Comparison of ENCODE assay signal across 16 cellular contexts in genomic region chr1:51936531-51936930, GRCh38. TPM values are rescaled to one million over a fixed set of nuclear protein-coding genes. Genes with fewer than 3 reads are reported as not detected.
DNase-seq lines count a peak whose midpoint lies in the region; ATAC-seq, FAIRE-seq and TF ChIP-seq lines count a peak whose summit lies in the region.
"Had no signal": no experiment of that assay in that cellular context is flagged by ENCODE, and none has a peak within 500 bp of the region (broad histone marks: within the 10 kb centered on the region; RNA-seq: fewer than 3 reads in every experiment).

No MANE protein-coding gene starts in this region.

- no peak for TF ChIP-seq EP300 in SK-N-SH (IDR thresholded peaks at IDR 0.05; ENCODE audit: borderline replicate concordance in 1 of 2, low read depth in 1 of 2, low read length in 1 of 2)

- H3K4me1 ChIP-seq in HCT116 (ENCODE audit: control insufficient read depth in 1 of 2, insufficient read depth in 2 of 2, low read length in 2 of 2) (peaks cover 0 to 4% of the 10 kb centered on the region in 2 experiments; a peak in 1 of 4 replicates), SK-N-SH (ENCODE audit: control insufficient read depth in 1 of 2, insufficient read depth in 2 of 2, low read depth in 1 of 2, low read length in 1 of 2) (no peaks in the 10 kb centered on the region), fibroblast of lung (ENCODE audit: control insufficient read depth, extremely low read depth, insufficient read depth, low read length) (no peaks in the 10 kb centered on the region)

- H3K79me2 ChIP-seq in HCT116 (ENCODE audit: insufficient read depth, low read length), result no peaks in the 10 kb centered on the region
- peaks cover 21% of the 10 kb centered on the region; the same call in 1 of the 2 replicates for H3K79me2 ChIP-seq in SK-N-SH (ENCODE audit: insufficient read depth)
- H3K79me2 ChIP-seq in fibroblast of lung (ENCODE audit: control insufficient read depth, insufficient read depth, low read length), result peaks cover 4% of the 10 kb centered on the region

- no peaks in the 10 kb centered on the region for H3K36me3 ChIP-seq in HCT116 (ENCODE audit: control insufficient read depth in 1 of 2, insufficient read depth in 2 of 2, low read length in 2 of 2)
- peaks cover 13 to 33% of the 10 kb centered on the region in 2 experiments for H3K36me3 ChIP-seq in SK-N-SH (replicated peaks in 1 of 2; ENCODE audit: control insufficient read depth in 1 of 2, insufficient read depth in 2 of 2, low read length in 1 of 2)
- peaks cover 15% of the 10 kb centered on the region for H3K36me3 ChIP-seq in fibroblast of lung (ENCODE audit: control insufficient read depth, insufficient read depth, low read length)

- intact Hi-C loops in HCT116 (cut with micrococcal nuclease), result no loop called here

- no peaks in the 10 kb centered on the region for H3F3A ChIP-seq in SK-N-SH (replicated peaks; ENCODE audit: insufficient read depth)

- no peak for FAIRE-seq in frontal cortex (lab: Jason Lieb, UNC)
- FAIRE-seq: RCC 7860 had no signal

- TF ChIP-seq CTCF in HCT116 (IDR thresholded peaks at IDR 0.05 in 2 of 3, conservative IDR thresholded peaks at IDR 0.05 in 1 of 3; ENCODE audit: borderline replicate concordance in 1 of 3, insufficient read depth in 1 of 3, low read depth in 2 of 3, low read length in 2 of 3), result no peak
- TF ChIP-seq CTCF in SK-N-SH (IDR thresholded peaks at IDR 0.05), result peak; percentile 19
- TF ChIP-seq CTCF in fibroblast of lung (conservative IDR thresholded peaks at IDR 0.05 in 1 of 2, IDR thresholded peaks at IDR 0.05 in 1 of 2; ENCODE audit: low read depth in 1 of 2, low read length in 2 of 2), result peak; percentile 10 to 29

- no peak overlapping the region for H2AFZ ChIP-seq in HCT116 (ENCODE audit: low read depth, low read length, poor library complexity, severe bottlenecking)
- no peak overlapping the region for H2AFZ ChIP-seq in SK-N-SH (ENCODE audit: low read depth)
- H2AFZ ChIP-seq in fibroblast of lung (ENCODE audit: low read length), result no peak overlapping the region

- RAD21 ChIA-PET in HCT116 (lab: Charles Lee; ENCODE audit: low non-redundant PET in 1 of 2, low total read pairs in 2 of 2, uncharacterized antibody in 2 of 2, unreplicated experiment in 2 of 2), result no interaction called here

- no peak for TF ChIP-seq POLR2A in HCT116 (IDR thresholded peaks at IDR 0.05; ENCODE audit: borderline replicate concordance, extremely low read depth, insufficient read depth, insufficient read length)

- no peaks in the 10 kb centered on the region for H3K9me2 ChIP-seq in HCT116 (ENCODE audit: insufficient read depth)
- H3K9me2 ChIP-seq in SK-N-SH, result no peaks in the 10 kb centered on the region

- TF ChIP-seq RAD21 in HCT116 (IDR thresholded peaks at IDR 0.05; ENCODE audit: low read depth), result 0 out of 2 replicates have a peak, but pooled peaks have one; percentile 16
- TF ChIP-seq RAD21 in SK-N-SH (IDR thresholded peaks at IDR 0.05; ENCODE audit: low read length), result peak; percentile 22; the same call in 1 of the 2 replicates

- H3K27ac ChIP-seq in HCT116 (ENCODE audit: low read depth, low read length) (no peak overlapping the region), SK-N-SH (ENCODE audit: low read depth in 2 of 2, low read length in 1 of 2) (no peak overlapping the region), fibroblast of lung (ENCODE audit: insufficient read depth, low read length) (no peak overlapping the region)

- H3K4me3 ChIP-seq in HCT116 (replicated peaks in 1 of 2; ENCODE audit: low read depth in 1 of 2, low read length in 2 of 2) (no peak overlapping the region), SK-N-SH (ENCODE audit: low read depth in 2 of 2, low read length in 1 of 2) (no peak overlapping the region), fibroblast of lung (replicated peaks in 1 of 4; ENCODE audit: control extremely low read depth in 1 of 4, insufficient read depth in 1 of 4, low read depth in 3 of 4, low read length in 4 of 4) (no peak overlapping the region)

- no peaks in the 10 kb centered on the region for H3K27me3 ChIP-seq in HCT116 (ENCODE audit: insufficient read depth, low read length)
- no peaks in the 10 kb centered on the region for H3K27me3 ChIP-seq in SK-N-SH (ENCODE audit: insufficient read depth)
- H3K27me3 ChIP-seq in fibroblast of lung (ENCODE audit: control insufficient read depth, insufficient read depth, low read length), result no peaks in the 10 kb centered on the region

- BruUV-seq in HCT116 (replicated peaks; lab: Mats Ljungman, UMichigan), result no TSS peak

- H3K9me3 ChIP-seq in HCT116 (ENCODE audit: control insufficient read depth in 1 of 2, insufficient read depth in 1 of 2, low read depth in 1 of 2, low read length in 2 of 2) (no peaks in the 10 kb centered on the region), SK-N-SH (no peaks in the 10 kb centered on the region), fibroblast of lung (ENCODE audit: control insufficient read depth, insufficient read depth, low read depth, low read length) (no peaks in the 10 kb centered on the region)

- POLR2A ChIA-PET in HCT116 (lab: Charles Lee), result no interaction called here
- POLR2A ChIA-PET in SK-N-SH (lab: Yijun Ruan, JAX), result no interaction called here

- no peaks in the 10 kb centered on the region for H4K20me1 ChIP-seq in HCT116 (ENCODE audit: insufficient read depth)
- no peaks in the 10 kb centered on the region for H4K20me1 ChIP-seq in SK-N-SH (ENCODE audit: insufficient read depth)
- H4K20me1 ChIP-seq in fibroblast of lung (ENCODE audit: control insufficient read depth, extremely low read depth, insufficient read depth, low read length), result no peaks in the 10 kb centered on the region

- DNase-seq in AG08395 (ENCODE audit: low spot score) (peak; percentile 38), HCT116 (ENCODE audit: low read depth, low spot score) (no peak), SK-N-SH (no peak), fibroblast of lung (ENCODE audit: low read depth in 2 of 2) (peak in 1 of 2 donors; percentile 34), DMS53 treated with DMSO at 0.1 percent for 48 hours (lab: John Stamatoyannopoulos, UW; ENCODE audit: unreplicated experiment) (no peak), Kasumi-1 (lab: John Stamatoyannopoulos, UW) (no peak), frontal cortex (ENCODE audit: low spot score in 2 of 2) (no peak)
- DNase-seq in stimulated activated CD4-positive, alpha-beta T cell treated with anti-CD3 and anti-CD28 coated beads, Interleukin-2, amount 100 ng/mL, for 48 hours, result no peak
- DNase-seq: activated CD4-positive, CD25-positive, alpha-beta regulatory T cell; Calu3; left cardiac atrium; midbrain; NCI-H1048; NCI-H2107; NCI-H748 treated with DMSO at 0.1 percent for 48 hours had no signal

- 86% methylated on average over 4 of the region's 4 CpGs for WGBS in SK-N-SH (ENCODE audit: low lambda C conversion rate)

- H3K4me2 ChIP-seq in HCT116 (ENCODE audit: low read length) (no peak overlapping the region), SK-N-SH (no peak overlapping the region), fibroblast of lung (ENCODE audit: extremely low read depth, insufficient read depth, low read length) (no peak overlapping the region)

- H3K9ac ChIP-seq in HCT116 (ENCODE audit: low read length) (no peak overlapping the region), SK-N-SH (no peak overlapping the region), fibroblast of lung (ENCODE audit: insufficient read depth, low read length) (no peak overlapping the region)

- no peak for ATAC-seq in HCT116
- ATAC-seq: left cardiac atrium had no signal

- CTCF ChIA-PET in HCT116 (lab: Charles Lee) (no interaction called here), SK-N-SH (lab: Yijun Ruan, JAX) (no interaction called here)

TF ChIP-seq in HCT116, 20 proteins besides CTCF, POLR2A, EP300 and RAD21 (continues in another document):
- TF ChIP-seq ZFX (IDR thresholded peaks at IDR 0.05) (no peak), ZNF274 (IDR thresholded peaks at IDR 0.05; ENCODE audit: low read depth, low read length) (no peak), SP1 (IDR thresholded peaks at IDR 0.05; ENCODE audit: low read depth) (no peak), FOSL1 (IDR thresholded peaks at IDR 0.05; ENCODE audit: low read depth) (no peak), JUND (IDR thresholded peaks at IDR 0.05) (no peak)
- TF ChIP-seq, protein P1, sequence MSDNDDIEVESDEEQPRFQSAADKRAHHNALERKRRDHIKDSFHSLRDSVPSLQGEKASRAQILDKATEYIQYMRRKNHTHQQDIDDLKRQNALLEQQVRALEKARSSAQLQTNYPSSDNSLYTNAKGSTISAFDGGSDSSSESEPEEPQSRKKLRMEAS (IDR thresholded peaks at IDR 0.05), result no peak

TF ChIP-seq in SK-N-SH, 30 proteins besides CTCF, POLR2A, EP300 and RAD21 (continues in another document):
- TF ChIP-seq TEAD4 (IDR thresholded peaks at IDR 0.05; ENCODE audit: borderline replicate concordance, insufficient read depth), result no peak
- TF ChIP-seq JUND (IDR thresholded peaks at IDR 0.05), result no peak
- TF ChIP-seq TAF1 (IDR thresholded peaks at IDR 0.05; ENCODE audit: borderline replicate concordance, low read depth, low read length), result no peak
- TF ChIP-seq, protein P1 (IDR thresholded peaks at IDR 0.05; ENCODE audit: low read depth), result no peak

RNA-seq across cellular contexts. Expression of gene RAB3B, which starts 54.0 kb away (rescaled TPM):
- 15.1 TPM for total RNA-seq in HCT116 (2021; ENCODE audit: unreplicated experiment)
- 4.9 and 6.3 TPM in 2 replicates for polyA plus RNA-seq in HCT116 (2012)
- polyA plus RNA-seq in SK-N-SH (2012; rRNA removed), result 10.2 and 12.4 TPM in 2 replicates
- 11.4 and 12.8 TPM in 2 replicates for polyA plus RNA-seq in SK-N-SH (2012; cell fraction: cytosol; rRNA removed)
- 9.2 and 15.1 TPM in 2 replicates for polyA plus RNA-seq in SK-N-SH (2012; cell fraction: nucleus; rRNA removed)
- 7.2 and 36.5 TPM in 2 replicates for total RNA-seq in fibroblast of lung
- polyA plus RNA-seq in fibroblast of lung, result 45.2 and 51.6 TPM in 2 replicates
- 44.9 and 62.5 TPM in 2 replicates for polyA plus RNA-seq in fibroblast of lung (2012)
- polyA minus RNA-seq in fibroblast of lung (ENCODE audit: low replicate concordance), result 69.9 and 98.4 TPM in 2 replicates
- 7.7 TPM for total RNA-seq in frontal cortex
- total RNA-seq: left cardiac atrium had no signal

RNA-seq across cellular contexts. Expression of gene NRDC, which starts 58.0 kb away (rescaled TPM):
- total RNA-seq in HCT116 (2021; ENCODE audit: unreplicated experiment) (182 TPM), fibroblast of lung (79.1 and 116 TPM in 2 replicates), frontal cortex (65.2 TPM)
- polyA plus RNA-seq in HCT116 (2012), result 145 and 176 TPM in 2 replicates
- polyA plus RNA-seq in SK-N-SH (2012; rRNA removed) (83.9 and 84.8 TPM in 2 replicates), fibroblast of lung (136 and 142 TPM in 2 replicates)
- polyA plus RNA-seq in SK-N-SH (2012; cell fraction: cytosol; rRNA removed), result 62.8 and 66.3 TPM in 2 replicates
- 223 and 292 TPM in 2 replicates for polyA plus RNA-seq in SK-N-SH (2012; cell fraction: nucleus; rRNA removed)
- polyA plus RNA-seq in fibroblast of lung (2012), result 167 and 185 TPM in 2 replicates
- polyA minus RNA-seq in fibroblast of lung (ENCODE audit: low replicate concordance), result 134 and 202 TPM in 2 replicates

Comparison
In these comparisons a context has a peak if more than half of its experiments do, and no peak if none do; other contexts are left out.
1. CTCF ChIP-seq: peak in SK-N-SH (single experiment) and fibroblast of lung (2 of 2); none in HCT116 (0 of 3).